Comparison of ENCODE assay signal across 19 cellular contexts in genomic region chr15:42315435-42316020, GRCh38.
"Had no signal": no experiment of that assay in that cellular context is flagged by ENCODE, and none has a peak within 500 bp of the region (broad histone marks: within the 10 kb centered on the region; RNA-seq: fewer than 3 reads in every experiment).

No MANE protein-coding gene starts in this region.

- H3K27me3 ChIP-seq: adrenal gland, heart right ventricle, transverse colon, uterus had no signal

- H3K27me3 Mint-ChIP-seq: activated CD4-positive, alpha-beta T cell treated with anti-CD3 and anti-CD28 coated beads, Interleukin-2, amount 10 ng/mL, durations not matched to agents 7 days and 5 days; dendritic cell treated with granulocyte-macrophage colony-stimulating factor and Interleukin-4, amounts not matched to agents 40 ng/mL and 50 ng/mL, for 4 days had no signal

- H3K9me3 ChIP-seq: adrenal gland, heart right ventricle, transverse colon, uterus had no signal

- H3K4me1 ChIP-seq: adrenal gland, heart right ventricle, transverse colon, uterus had no signal

- H3K4me3 ChIP-seq: adrenal gland, heart right ventricle, transverse colon, uterus had no signal

- ATAC-seq: esophagus mucosa, heart right ventricle, left ventricle myocardium superior had no signal

- DNase-seq: activated CD4-positive, alpha-beta T cell treated with anti-CD3 and anti-CD28 coated beads, Interleukin-2, amount 10 ng/mL, durations not matched to agents 7 days and 5 days; activated CD8-positive, alpha-beta memory T cell treated with anti-CD3 and anti-CD28 coated beads for 24 hours; activated CD8-positive, alpha-beta memory T cell treated with anti-CD3 and anti-CD28 coated beads, Interleukin-2, amount 50 U/mL, for 48 hours; activated effector memory CD4-positive, alpha-beta T cell treated with Interleukin-2 at 50 U/mL for 16 hours; activated naive CD4-positive, alpha-beta T cell treated with anti-CD3 and anti-CD28 coated beads, Interleukin-2, amount 50 U/mL, for 16 hours; activated T-cell treated with anti-CD3 and anti-CD28 coated beads, Interleukin-2, amount 50 U/mL, for 48 hours; adrenal gland; effector CD8-positive, alpha-beta T cell; heart right ventricle; left ventricle myocardium superior; nephron progenitor cell; retina; stimulated activated CD8-positive, alpha-beta memory T cell treated with anti-CD3 and anti-CD28 coated beads, Interleukin-4, amount 100 ng/mL, for 48 hours; stimulated activated naive CD4-positive, alpha-beta T cell treated with Interleukin-2 at 50 U/mL for 16 hours; T1000; transverse colon; uterus had no signal

- H3K27ac Mint-ChIP-seq: activated CD4-positive, alpha-beta T cell treated with anti-CD3 and anti-CD28 coated beads, Interleukin-2, amount 10 ng/mL, durations not matched to agents 7 days and 5 days; dendritic cell treated with granulocyte-macrophage colony-stimulating factor and Interleukin-4, amounts not matched to agents 40 ng/mL and 50 ng/mL, for 4 days had no signal

- H3K9me3 Mint-ChIP-seq: activated CD4-positive, alpha-beta T cell treated with anti-CD3 and anti-CD28 coated beads, Interleukin-2, amount 10 ng/mL, durations not matched to agents 7 days and 5 days; dendritic cell treated with granulocyte-macrophage colony-stimulating factor and Interleukin-4, amounts not matched to agents 40 ng/mL and 50 ng/mL, for 4 days; nephron progenitor cell had no signal

- H3K36me3 ChIP-seq: uterus had no signal

- H3K4me3 Mint-ChIP-seq: activated CD4-positive, alpha-beta T cell treated with anti-CD3 and anti-CD28 coated beads, Interleukin-2, amount 10 ng/mL, durations not matched to agents 7 days and 5 days; dendritic cell treated with granulocyte-macrophage colony-stimulating factor and Interleukin-4, amounts not matched to agents 40 ng/mL and 50 ng/mL, for 4 days; nephron progenitor cell had no signal

- H3K27ac ChIP-seq: adrenal gland, heart right ventricle, transverse colon, uterus had no signal

- H3K4me1 Mint-ChIP-seq: activated CD4-positive, alpha-beta T cell treated with anti-CD3 and anti-CD28 coated beads, Interleukin-2, amount 10 ng/mL, durations not matched to agents 7 days and 5 days had no signal
